Comparison of ENCODE assay signal across 20 cellular contexts in the genomic region with DNA sequence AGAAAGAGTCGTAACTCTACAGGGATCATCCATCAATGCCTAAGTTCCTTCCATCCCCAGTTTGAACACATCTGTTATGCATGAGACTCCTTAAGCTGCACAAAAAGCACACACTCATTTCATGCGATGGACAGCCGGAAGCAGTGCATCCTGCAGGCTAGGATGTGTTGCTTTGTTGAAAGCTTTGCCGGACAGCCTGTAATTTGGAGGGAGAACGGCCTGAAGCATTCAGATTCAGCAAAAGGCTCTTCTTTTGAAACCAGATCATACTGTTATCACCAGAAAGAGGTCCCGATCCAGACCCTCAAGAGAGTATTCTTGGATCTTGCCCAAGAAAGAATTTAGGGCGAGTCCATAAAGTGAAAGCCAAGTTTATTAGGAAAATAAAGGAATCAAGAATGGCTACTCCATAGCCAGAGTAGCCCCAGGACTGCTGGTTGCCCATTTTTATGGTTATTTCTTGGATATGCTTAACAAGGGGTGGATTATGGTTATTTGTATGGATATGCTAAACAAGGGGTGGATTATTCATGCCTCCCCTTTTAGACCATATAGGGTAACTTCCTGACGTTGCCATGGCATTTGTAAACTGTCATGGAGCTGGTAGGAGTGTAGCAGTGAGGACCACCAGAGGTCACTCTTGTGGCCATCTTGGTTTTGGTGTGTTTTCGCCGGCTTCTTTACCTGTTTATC. TPM values are rescaled to one million over a fixed set of nuclear protein-coding genes. Genes with fewer than 3 reads are reported as not detected.
A peak's percentile ranks its signal among the peaks of the same experiment; 100 is the strongest.
DNase-seq lines count a peak whose midpoint lies in the region; ATAC-seq and TF ChIP-seq lines count a peak whose summit lies in the region.
"Had no signal": no experiment of that assay in that cellular context is flagged by ENCODE, and none has a peak within 500 bp of the region (broad histone marks: within the 10 kb centered on the region; RNA-seq: fewer than 3 reads in every experiment).

No MANE protein-coding gene starts in this region.

- H3F3A ChIP-seq in neural progenitor cell (ENCODE audit: low read depth), result peaks cover 6% of the 10 kb centered on the region

- DNase-seq in H7 (peak; percentile 31), endodermal cell (peak; percentile 69), neural progenitor cell (ENCODE audit: low spot score) (no peak), inferior parietal cortex (ENCODE audit: extremely low spot score) (no peak)
- DNase-seq in activated naive CD4-positive, alpha-beta T cell (lab: John Stamatoyannopoulos, UW), result no peak
- DNase-seq: activated CD4-positive, alpha-beta T cell treated with anti-CD3 and anti-CD28 coated beads for 36 hours; activated CD8-positive, alpha-beta memory T cell treated with anti-CD3 and anti-CD28 coated beads, Interleukin-2, amount 10 ng/mL, durations not matched to agents 7 days and 5 days; activated gamma-delta T cell; amygdala; effector CD4-positive, alpha-beta T cell; esophagus squamous epithelium; natural killer cell; NCI-H1694 treated with DMSO at 0.1 percent for 48 hours; spleen had no signal

- H3K27ac ChIP-seq in HUES6 (ENCODE audit: low read depth, low read length) (peak overlapping the region; percentile 78), endodermal cell (ENCODE audit: low read depth, low read length) (peak overlapping the region; percentile 86), neural progenitor cell (no peak overlapping the region)
- H3K27ac ChIP-seq: BLaER1 treated with 17β-estradiol and CSF1 and Interleukin-3, amounts not matched to agents 10 nM and 100 nM; esophagus squamous epithelium; spleen; suprapubic skin had no signal

- H3K79me2 ChIP-seq in neural progenitor cell (ENCODE audit: low read depth), result no peaks in the 10 kb centered on the region

- 69% methylated on average over 6 to 10 of the region's 10 CpGs for WGBS in endodermal cell (ENCODE audit: insufficient coverage in 1 of 2, insufficient read length in 1 of 2), 2 experiments

- H3K9me3 Mint-ChIP-seq in endodermal cell (peaks cover 44% of the 10 kb centered on the region), neural progenitor cell (peaks cover 14% of the 10 kb centered on the region)
- H3K9me3 Mint-ChIP-seq: central memory CD8-positive, alpha-beta T cell; natural killer cell had no signal

- H3K9me3 ChIP-seq in HUES6 (ENCODE audit: control insufficient read depth, insufficient read depth, low read depth, low read length) (peaks cover 24% of the 10 kb centered on the region), endodermal cell (ENCODE audit: control insufficient read depth, low read length) (peaks cover 26% of the 10 kb centered on the region), neural progenitor cell (ENCODE audit: low read depth) (no peaks in the 10 kb centered on the region)
- H3K9me3 ChIP-seq: esophagus squamous epithelium, suprapubic skin had no signal

- H3K36me3 ChIP-seq in H7 (replicated peaks; ENCODE audit: control insufficient read depth, insufficient read depth, low read length) (no peaks in the 10 kb centered on the region), HUES6 (ENCODE audit: control insufficient read depth, insufficient read depth, low read length) (no peaks in the 10 kb centered on the region), endodermal cell (ENCODE audit: control insufficient read depth, insufficient read depth, low read length) (no peaks in the 10 kb centered on the region), neural progenitor cell (no peaks in the 10 kb centered on the region)
- H3K36me3 ChIP-seq: esophagus squamous epithelium, spleen, suprapubic skin had no signal

- no peak overlapping the region for H3K4me3 Mint-ChIP-seq in endodermal cell
- no peak overlapping the region for H3K4me3 Mint-ChIP-seq in neural progenitor cell
- H3K4me3 Mint-ChIP-seq: activated CD4-positive, alpha-beta T cell treated with anti-CD3 and anti-CD28 coated beads for 36 hours; activated CD8-positive, alpha-beta memory T cell treated with anti-CD3 and anti-CD28 coated beads, Interleukin-2, amount 10 ng/mL, durations not matched to agents 7 days and 5 days; central memory CD8-positive, alpha-beta T cell; memory B cell; natural killer cell had no signal

- TF ChIP-seq CTCF in endodermal cell (conservative IDR thresholded peaks at IDR 0.05), result peak; percentile 71
- peak; percentile 47 for TF ChIP-seq CTCF in neural progenitor cell (IDR thresholded peaks at IDR 0.05)

- H3K27ac Mint-ChIP-seq in endodermal cell, result peak overlapping the region; percentile 93
- H3K27ac Mint-ChIP-seq in neural progenitor cell, result peak overlapping the region; percentile 69
- H3K27ac Mint-ChIP-seq: activated CD4-positive, alpha-beta T cell treated with anti-CD3 and anti-CD28 coated beads for 36 hours; activated CD8-positive, alpha-beta memory T cell treated with anti-CD3 and anti-CD28 coated beads, Interleukin-2, amount 10 ng/mL, durations not matched to agents 7 days and 5 days; memory B cell; natural killer cell had no signal

- H3K4me3 ChIP-seq in H7 (ENCODE audit: insufficient read depth, low read depth, low read length), result no peak overlapping the region
- peak overlapping the region; percentile 9; the same call in 1 of the 2 replicates for H3K4me3 ChIP-seq in HUES6 (ENCODE audit: low read depth, low read length)
- H3K4me3 ChIP-seq in endodermal cell (ENCODE audit: low read length), result peak overlapping the region; percentile 2
- H3K4me3 ChIP-seq in neural progenitor cell, result no peak overlapping the region
- H3K4me3 ChIP-seq: BLaER1 treated with 17β-estradiol and CSF1 and Interleukin-3, amounts not matched to agents 10 nM and 100 nM; esophagus squamous epithelium; spleen; suprapubic skin had no signal

- no peaks in the 10 kb centered on the region for H4K20me1 ChIP-seq in neural progenitor cell (ENCODE audit: low read depth)
- H4K20me1 ChIP-seq: BLaER1 treated with 17β-estradiol and CSF1 and Interleukin-3, amounts not matched to agents 10 nM and 100 nM had no signal

- H2AFZ ChIP-seq in neural progenitor cell (replicated peaks), result peak overlapping the region; percentile 82

- H3K4me1 ChIP-seq in HUES6 (ENCODE audit: control insufficient read depth, insufficient read depth, low read length) (peaks cover 24% of the 10 kb centered on the region), endodermal cell (ENCODE audit: control insufficient read depth, insufficient read depth, low read length) (no peaks in the 10 kb centered on the region), neural progenitor cell (peaks cover 19% of the 10 kb centered on the region)
- H3K4me1 ChIP-seq: spleen, suprapubic skin had no signal

- H3K27me3 ChIP-seq in H7 (ENCODE audit: control insufficient read depth, insufficient read depth, low read length), result no peaks in the 10 kb centered on the region
- no peaks in the 10 kb centered on the region for H3K27me3 ChIP-seq in HUES6 (ENCODE audit: control insufficient read depth, insufficient read depth, low read length)
- no peaks in the 10 kb centered on the region for H3K27me3 ChIP-seq in endodermal cell (ENCODE audit: control insufficient read depth, insufficient read depth, low read length, poor library complexity, severe bottlenecking)
- H3K27me3 ChIP-seq in neural progenitor cell, result no peaks in the 10 kb centered on the region
- H3K27me3 ChIP-seq: esophagus squamous epithelium, suprapubic skin had no signal

- H3K9ac ChIP-seq in HUES6 (ENCODE audit: low read length) (no peak overlapping the region), endodermal cell (ENCODE audit: extremely low read depth, low read length, poor library complexity, severe bottlenecking) (no peak overlapping the region), neural progenitor cell (no peak overlapping the region)
- H3K9ac ChIP-seq: BLaER1 treated with 17β-estradiol and CSF1 and Interleukin-3, amounts not matched to agents 10 nM and 100 nM had no signal

- H3K36me3 Mint-ChIP-seq in endodermal cell (ENCODE audit: low read depth) (peaks cover 15% of the 10 kb centered on the region), neural progenitor cell (no peaks in the 10 kb centered on the region)
- H3K36me3 Mint-ChIP-seq: activated CD8-positive, alpha-beta memory T cell treated with anti-CD3 and anti-CD28 coated beads, Interleukin-2, amount 10 ng/mL, durations not matched to agents 7 days and 5 days; memory B cell; natural killer cell had no signal

- H3K4me1 Mint-ChIP-seq in endodermal cell (peaks cover 26% of the 10 kb centered on the region), neural progenitor cell (peaks cover 31% of the 10 kb centered on the region)
- H3K4me1 Mint-ChIP-seq: activated CD4-positive, alpha-beta T cell treated with anti-CD3 and anti-CD28 coated beads for 36 hours; activated CD8-positive, alpha-beta memory T cell treated with anti-CD3 and anti-CD28 coated beads, Interleukin-2, amount 10 ng/mL, durations not matched to agents 7 days and 5 days; central memory CD8-positive, alpha-beta T cell; memory B cell; natural killer cell had no signal

- ATAC-seq in HG03432 (IDR thresholded peaks at IDR 0.05; ENCODE audit: unreplicated experiment), result no peak
- ATAC-seq: activated CD4-positive, alpha-beta T cell treated with anti-CD3 and anti-CD28 coated beads for 36 hours; activated CD8-positive, alpha-beta memory T cell treated with anti-CD3 and anti-CD28 coated beads, Interleukin-2, amount 10 ng/mL, durations not matched to agents 7 days and 5 days; natural killer cell had no signal

- H3K4me2 ChIP-seq in neural progenitor cell, result peak overlapping the region; percentile 38

- H3K27me3 Mint-ChIP-seq in endodermal cell (ENCODE audit: insufficient read depth) (peaks cover 4% of the 10 kb centered on the region), neural progenitor cell (ENCODE audit: insufficient read depth, low read depth) (peaks cover 5% of the 10 kb centered on the region)
- H3K27me3 Mint-ChIP-seq: activated CD8-positive, alpha-beta memory T cell treated with anti-CD3 and anti-CD28 coated beads, Interleukin-2, amount 10 ng/mL, durations not matched to agents 7 days and 5 days had no signal

RNA-seq across cellular contexts. Expression of gene DHRSX, which starts 48.1 kb away (rescaled TPM):
- total RNA-seq in H7 (2014; rRNA removed; shearing (Covaris generic)), result 25.5 and 29.6 TPM in 2 replicates
- total RNA-seq in endodermal cell (10 to 100 TPM; 36.5 to 45.4 TPM), neural progenitor cell (ENCODE audit: low replicate concordance) (25.6 and 31.8 TPM in 2 replicates)
- polyA plus RNA-seq in endodermal cell (2013, experiment 1 of 2), result 43.9 TPM
- polyA plus RNA-seq in endodermal cell (2013, experiment 2 of 2), result 47.7 TPM

RNA-seq across cellular contexts. Expression of gene ZBED1, which starts 48.1 kb away (rescaled TPM):
- total RNA-seq in H7 (2014; rRNA removed; shearing (Covaris generic)), result 55.4 and 59.1 TPM in 2 replicates
- total RNA-seq in endodermal cell (10 to 100 TPM; 55.8 to 71.9 TPM), neural progenitor cell (ENCODE audit: low replicate concordance) (36.9 and 37.0 TPM in 2 replicates)
- polyA plus RNA-seq in endodermal cell (2013, experiment 1 of 2), result 39.2 TPM
- polyA plus RNA-seq in endodermal cell (2013, experiment 2 of 2), result 41.0 TPM

Comparison
In these comparisons a context has a peak if more than half of its experiments do, and no peak if none do; other contexts are left out.
1. DNase-seq: peak in H7 (single experiment) and endodermal cell (single experiment); none in neural progenitor cell (single experiment), activated naive CD4-positive, alpha-beta T cell (0 of 4) and inferior parietal cortex (single experiment).
2. H3K4me3 ChIP-seq: peak in HUES6 (single experiment) and endodermal cell (single experiment); none in H7 (single experiment) and neural progenitor cell (single experiment).